7 cellular contexts compared by ENCODE assay signal in genomic region chr3:101687142-101687931, GRCh38. TPM values are rescaled to one million over a fixed set of nuclear protein-coding genes. Genes with fewer than 3 reads are reported as not detected.
DNase-seq lines count a peak whose midpoint lies in the region; ATAC-seq and TF ChIP-seq lines count a peak whose summit lies in the region.

No MANE protein-coding gene starts in this region.

- in situ Hi-C loops in astrocyte of the cerebellum (cut with HindIII; ENCODE audit: low sequenced_read_pairs), result no loop called here

- no peaks in the 10 kb centered on the region for H3K27me3 ChIP-seq in HUES64 (ENCODE audit: insufficient read depth, low read length)
- H3K27me3 ChIP-seq in layer of hippocampus (ENCODE audit: control insufficient read depth, insufficient read depth, low read length), result no peaks in the 10 kb centered on the region

- H3K4me1 ChIP-seq in HUES64 (ENCODE audit: insufficient read depth, low read length), result peaks cover 26% of the 10 kb centered on the region

- peak overlapping the region; percentile 49; the same call in 1 of the 2 replicates for H3K9ac ChIP-seq in HUES64 (ENCODE audit: low read depth, low read length)

- H3K27ac ChIP-seq in HUES64 (ENCODE audit: low read depth, low read length) (peak overlapping the region; percentile 53; the same call in 1 of the 2 replicates), layer of hippocampus (ENCODE audit: low read depth, low read length) (peak overlapping the region; percentile 62)

- H3K4me3 ChIP-seq in HUES64 (ENCODE audit: low read length), result peak overlapping the region; percentile 85
- H3K4me3 ChIP-seq in astrocyte of the cerebellum (ENCODE audit: low read depth, low read length), result peak overlapping the region; percentile 89

- H3K36me3 ChIP-seq in HUES64 (ENCODE audit: insufficient read depth, low read length), result peaks cover 38% of the 10 kb centered on the region

- no peaks in the 10 kb centered on the region for H3K9me3 ChIP-seq in HUES64 (ENCODE audit: insufficient read depth, low read depth, low read length)

- no peak for DNase-seq in astrocyte of the cerebellum (ENCODE audit: low read depth)
- DNase-seq in superior temporal gyrus (ENCODE audit: extremely low spot score), result peak; percentile 41
- no peak for DNase-seq in hepatic stellate cell (ENCODE audit: low spot score)
- DNase-seq in NCI-H2029 treated with DMSO at 0.1 percent for 48 hours (lab: John Stamatoyannopoulos, UW), result no peak

- TF ChIP-seq CTCF in astrocyte of the cerebellum (IDR thresholded peaks at IDR 0.05; ENCODE audit: low read depth, low read length, missing control alignments), result no peak

- WGBS in HUES64, result 80% methylated on average over 25 of the region's 25 CpGs

- no peak for ATAC-seq in GM18858 (IDR thresholded peaks at IDR 0.05; ENCODE audit: unreplicated experiment)

RNA-seq across cellular contexts. Expression of gene RPL24, which starts 0.8 kb away (rescaled TPM):
- polyA plus RNA-seq in HUES64 (2013, experiment 1 of 2), result 2,302 TPM
- polyA plus RNA-seq in HUES64 (2013, experiment 2 of 2), result 2,440 TPM

RNA-seq across cellular contexts. Expression of gene ZBTB11, which starts 10.4 kb away (rescaled TPM):
- polyA plus RNA-seq in HUES64 (2013, experiment 1 of 2), result 7.9 TPM
- 8.2 TPM for polyA plus RNA-seq in HUES64 (2013, experiment 2 of 2)

RNA-seq across cellular contexts. Expression of gene CEP97, which starts 37.1 kb away (rescaled TPM):
- 6.0 TPM for polyA plus RNA-seq in HUES64 (2013, experiment 1 of 2)
- polyA plus RNA-seq in HUES64 (2013, experiment 2 of 2), result 7.0 TPM
